1 cellular context compared by ENCODE assay signal in the genomic region with DNA sequence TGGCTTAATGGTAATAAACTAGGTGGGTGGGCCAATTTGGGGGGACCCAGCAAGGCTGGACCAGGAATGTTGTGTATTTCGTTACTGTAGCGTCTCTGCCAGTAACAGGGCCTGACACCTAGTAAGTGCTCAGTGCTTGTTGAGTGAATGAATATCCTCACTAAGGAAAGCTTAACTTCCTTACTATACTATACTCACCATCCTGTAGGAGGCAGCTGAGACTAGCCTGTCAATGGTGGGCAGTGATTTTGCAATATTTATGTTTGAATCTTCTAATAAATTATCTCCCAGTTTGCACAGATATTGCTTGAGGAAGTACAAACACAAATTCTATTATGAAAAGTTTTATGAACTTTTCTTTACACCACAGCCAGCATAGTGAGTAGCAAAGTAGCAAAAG.
TF ChIP-seq lines count a peak whose summit lies in the region.

No MANE protein-coding gene starts in this region.

TF ChIP-seq in GM23338, 12 proteins besides CTCF, POLR2A, EP300 and RAD21 (continued from another document):
- TF ChIP-seq, protein P1, sequence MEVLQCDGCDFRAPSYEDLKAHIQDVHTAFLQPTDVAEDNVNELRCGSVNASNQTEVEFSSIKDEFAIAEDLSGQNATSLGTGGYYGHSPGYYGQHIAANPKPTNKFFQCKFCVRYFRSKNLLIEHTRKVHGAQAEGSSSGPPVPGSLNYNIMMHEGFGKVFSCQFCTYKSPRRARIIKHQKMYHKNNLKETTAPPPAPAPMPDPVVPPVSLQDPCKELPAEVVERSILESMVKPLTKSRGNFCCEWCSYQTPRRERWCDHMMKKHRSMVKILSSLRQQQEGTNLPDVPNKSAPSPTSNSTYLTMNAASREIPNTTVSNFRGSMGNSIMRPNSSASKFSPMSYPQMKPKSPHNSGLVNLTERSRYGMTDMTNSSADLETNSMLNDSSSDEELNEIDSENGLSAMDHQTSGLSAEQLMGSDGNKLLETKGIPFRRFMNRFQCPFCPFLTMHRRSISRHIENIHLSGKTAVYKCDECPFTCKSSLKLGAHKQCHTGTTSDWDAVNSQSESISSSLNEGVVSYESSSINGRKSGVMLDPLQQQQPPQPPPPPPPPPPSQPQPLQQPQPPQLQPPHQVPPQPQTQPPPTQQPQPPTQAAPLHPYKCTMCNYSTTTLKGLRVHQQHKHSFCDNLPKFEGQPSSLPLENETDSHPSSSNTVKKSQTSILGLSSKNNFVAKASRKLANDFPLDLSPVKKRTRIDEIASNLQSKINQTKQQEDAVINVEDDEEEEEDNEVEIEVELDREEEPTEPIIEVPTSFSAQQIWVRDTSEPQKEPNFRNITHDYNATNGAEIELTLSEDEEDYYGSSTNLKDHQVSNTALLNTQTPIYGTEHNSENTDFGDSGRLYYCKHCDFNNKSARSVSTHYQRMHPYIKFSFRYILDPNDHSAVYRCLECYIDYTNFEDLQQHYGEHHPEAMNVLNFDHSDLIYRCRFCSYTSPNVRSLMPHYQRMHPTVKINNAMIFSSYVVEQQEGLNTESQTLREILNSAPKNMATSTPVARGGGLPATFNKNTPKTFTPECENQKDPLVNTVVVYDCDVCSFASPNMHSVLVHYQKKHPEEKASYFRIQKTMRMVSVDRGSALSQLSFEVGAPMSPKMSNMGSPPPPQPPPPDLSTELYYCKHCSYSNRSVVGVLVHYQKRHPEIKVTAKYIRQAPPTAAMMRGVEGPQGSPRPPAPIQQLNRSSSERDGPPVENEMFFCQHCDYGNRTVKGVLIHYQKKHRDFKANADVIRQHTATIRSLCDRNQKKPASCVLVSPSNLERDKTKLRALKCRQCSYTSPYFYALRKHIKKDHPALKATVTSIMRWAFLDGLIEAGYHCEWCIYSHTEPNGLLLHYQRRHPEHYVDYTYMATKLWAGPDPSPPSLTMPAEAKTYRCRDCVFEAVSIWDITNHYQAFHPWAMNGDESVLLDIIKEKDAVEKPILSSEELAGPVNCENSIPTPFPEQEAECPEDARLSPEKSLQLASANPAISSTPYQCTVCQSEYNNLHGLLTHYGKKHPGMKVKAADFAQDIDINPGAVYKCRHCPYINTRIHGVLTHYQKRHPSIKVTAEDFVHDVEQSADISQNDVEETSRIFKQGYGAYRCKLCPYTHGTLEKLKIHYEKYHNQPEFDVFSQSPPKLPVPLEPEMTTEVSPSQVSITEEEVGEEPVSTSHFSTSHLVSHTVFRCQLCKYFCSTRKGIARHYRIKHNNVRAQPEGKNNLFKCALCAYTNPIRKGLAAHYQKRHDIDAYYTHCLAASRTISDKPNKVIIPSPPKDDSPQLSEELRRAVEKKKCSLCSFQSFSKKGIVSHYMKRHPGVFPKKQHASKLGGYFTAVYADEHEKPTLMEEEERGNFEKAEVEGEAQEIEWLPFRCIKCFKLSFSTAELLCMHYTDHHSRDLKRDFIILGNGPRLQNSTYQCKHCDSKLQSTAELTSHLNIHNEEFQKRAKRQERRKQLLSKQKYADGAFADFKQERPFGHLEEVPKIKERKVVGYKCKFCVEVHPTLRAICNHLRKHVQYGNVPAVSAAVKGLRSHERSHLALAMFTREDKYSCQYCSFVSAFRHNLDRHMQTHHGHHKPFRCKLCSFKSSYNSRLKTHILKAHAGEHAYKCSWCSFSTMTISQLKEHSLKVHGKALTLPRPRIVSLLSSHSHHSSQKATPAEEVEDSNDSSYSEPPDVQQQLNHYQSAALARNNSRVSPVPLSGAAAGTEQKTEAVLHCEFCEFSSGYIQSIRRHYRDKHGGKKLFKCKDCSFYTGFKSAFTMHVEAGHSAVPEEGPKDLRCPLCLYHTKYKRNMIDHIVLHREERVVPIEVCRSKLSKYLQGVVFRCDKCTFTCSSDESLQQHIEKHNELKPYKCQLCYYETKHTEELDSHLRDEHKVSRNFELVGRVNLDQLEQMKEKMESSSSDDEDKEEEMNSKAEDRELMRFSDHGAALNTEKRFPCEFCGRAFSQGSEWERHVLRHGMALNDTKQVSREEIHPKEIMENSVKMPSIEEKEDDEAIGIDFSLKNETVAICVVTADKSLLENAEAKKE (CRISPR knock-in tag; IDR thresholded peaks at IDR 0.05): no peak
- TF ChIP-seq, protein P2, sequence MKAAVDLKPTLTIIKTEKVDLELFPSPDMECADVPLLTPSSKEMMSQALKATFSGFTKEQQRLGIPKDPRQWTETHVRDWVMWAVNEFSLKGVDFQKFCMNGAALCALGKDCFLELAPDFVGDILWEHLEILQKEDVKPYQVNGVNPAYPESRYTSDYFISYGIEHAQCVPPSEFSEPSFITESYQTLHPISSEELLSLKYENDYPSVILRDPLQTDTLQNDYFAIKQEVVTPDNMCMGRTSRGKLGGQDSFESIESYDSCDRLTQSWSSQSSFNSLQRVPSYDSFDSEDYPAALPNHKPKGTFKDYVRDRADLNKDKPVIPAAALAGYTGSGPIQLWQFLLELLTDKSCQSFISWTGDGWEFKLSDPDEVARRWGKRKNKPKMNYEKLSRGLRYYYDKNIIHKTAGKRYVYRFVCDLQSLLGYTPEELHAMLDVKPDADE (IDR thresholded peaks at IDR 0.05): no peak
- TF ChIP-seq ZNF331 (CRISPR knock-in tag; IDR thresholded peaks at IDR 0.05; ENCODE audit: low read depth) (no peak), CREB1 (CRISPR knock-in tag; IDR thresholded peaks at IDR 0.05; ENCODE audit: low read depth) (no peak)
